1 cellular context compared by ENCODE assay signal in genomic region chr16:11431915-11432465, GRCh38.
TF ChIP-seq lines count a peak whose summit lies in the region.

No MANE protein-coding gene starts in this region.

TF ChIP-seq in HepG2, 621 proteins besides CTCF, POLR2A, EP300 and RAD21 (continued from another document and continues in another):
- TF ChIP-seq, protein P1, sequence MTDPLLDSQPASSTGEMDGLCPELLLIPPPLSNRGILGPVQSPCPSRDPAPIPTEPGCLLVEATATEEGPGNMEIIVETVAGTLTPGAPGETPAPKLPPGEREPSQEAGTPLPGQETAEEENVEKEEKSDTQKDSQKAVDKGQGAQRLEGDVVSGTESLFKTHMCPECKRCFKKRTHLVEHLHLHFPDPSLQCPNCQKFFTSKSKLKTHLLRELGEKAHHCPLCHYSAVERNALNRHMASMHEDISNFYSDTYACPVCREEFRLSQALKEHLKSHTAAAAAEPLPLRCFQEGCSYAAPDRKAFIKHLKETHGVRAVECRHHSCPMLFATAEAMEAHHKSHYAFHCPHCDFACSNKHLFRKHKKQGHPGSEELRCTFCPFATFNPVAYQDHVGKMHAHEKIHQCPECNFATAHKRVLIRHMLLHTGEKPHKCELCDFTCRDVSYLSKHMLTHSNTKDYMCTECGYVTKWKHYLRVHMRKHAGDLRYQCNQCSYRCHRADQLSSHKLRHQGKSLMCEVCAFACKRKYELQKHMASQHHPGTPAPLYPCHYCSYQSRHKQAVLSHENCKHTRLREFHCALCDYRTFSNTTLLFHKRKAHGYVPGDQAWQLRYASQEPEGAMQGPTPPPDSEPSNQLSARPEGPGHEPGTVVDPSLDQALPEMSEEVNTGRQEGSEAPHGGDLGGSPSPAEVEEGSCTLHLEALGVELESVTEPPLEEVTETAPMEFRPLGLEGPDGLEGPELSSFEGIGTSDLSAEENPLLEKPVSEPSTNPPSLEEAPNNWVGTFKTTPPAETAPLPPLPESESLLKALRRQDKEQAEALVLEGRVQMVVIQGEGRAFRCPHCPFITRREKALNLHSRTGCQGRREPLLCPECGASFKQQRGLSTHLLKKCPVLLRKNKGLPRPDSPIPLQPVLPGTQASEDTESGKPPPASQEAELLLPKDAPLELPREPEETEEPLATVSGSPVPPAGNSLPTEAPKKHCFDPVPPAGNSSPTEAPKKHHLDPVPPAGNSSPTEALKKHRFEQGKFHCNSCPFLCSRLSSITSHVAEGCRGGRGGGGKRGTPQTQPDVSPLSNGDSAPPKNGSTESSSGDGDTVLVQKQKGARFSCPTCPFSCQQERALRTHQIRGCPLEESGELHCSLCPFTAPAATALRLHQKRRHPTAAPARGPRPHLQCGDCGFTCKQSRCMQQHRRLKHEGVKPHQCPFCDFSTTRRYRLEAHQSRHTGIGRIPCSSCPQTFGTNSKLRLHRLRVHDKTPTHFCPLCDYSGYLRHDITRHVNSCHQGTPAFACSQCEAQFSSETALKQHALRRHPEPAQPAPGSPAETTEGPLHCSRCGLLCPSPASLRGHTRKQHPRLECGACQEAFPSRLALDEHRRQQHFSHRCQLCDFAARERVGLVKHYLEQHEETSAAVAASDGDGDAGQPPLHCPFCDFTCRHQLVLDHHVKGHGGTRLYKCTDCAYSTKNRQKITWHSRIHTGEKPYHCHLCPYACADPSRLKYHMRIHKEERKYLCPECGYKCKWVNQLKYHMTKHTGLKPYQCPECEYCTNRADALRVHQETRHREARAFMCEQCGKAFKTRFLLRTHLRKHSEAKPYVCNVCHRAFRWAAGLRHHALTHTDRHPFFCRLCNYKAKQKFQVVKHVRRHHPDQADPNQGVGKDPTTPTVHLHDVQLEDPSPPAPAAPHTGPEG (CRISPR knock-in tag; IDR thresholded peaks at IDR 0.05): no peak
- TF ChIP-seq BRD4 (CRISPR knock-in tag; IDR thresholded peaks at IDR 0.05): no peak
- TF ChIP-seq ZNF224 (CRISPR knock-in tag; IDR thresholded peaks at IDR 0.05): no peak
- TF ChIP-seq ZKSCAN5 (CRISPR knock-in tag; IDR thresholded peaks at IDR 0.05): no peak
- no peak; the same call in 1 of the 2 replicates for TF ChIP-seq RXRB (CRISPR knock-in tag; IDR thresholded peaks at IDR 0.05; ENCODE audit: borderline replicate concordance)
- peak; percentile 55; the same call in 1 of the 2 replicates for TF ChIP-seq ZNF331 (CRISPR knock-in tag; IDR thresholded peaks at IDR 0.05)
- TF ChIP-seq PCBP2 (optimal IDR thresholded peaks at IDR 0.05; ENCODE audit: low read depth, low read length, poor library complexity, severe bottlenecking): no peak
- no peak for TF ChIP-seq ZNF563 (CRISPR knock-in tag; IDR thresholded peaks at IDR 0.05)
- TF ChIP-seq PHF8 (CRISPR knock-in tag; IDR thresholded peaks at IDR 0.05): no peak
- TF ChIP-seq TRIM24 (CRISPR knock-in tag; IDR thresholded peaks at IDR 0.05): peak; percentile 72; the same call in 1 of the 2 replicates
- TF ChIP-seq JARID2 (CRISPR knock-in tag; IDR thresholded peaks at IDR 0.05; ENCODE audit: insufficient replicate concordance): no peak
- no peak for TF ChIP-seq ISL2 (CRISPR knock-in tag; IDR thresholded peaks at IDR 0.05)
- TF ChIP-seq ZNF33B (CRISPR knock-in tag; IDR thresholded peaks at IDR 0.05): no peak
- TF ChIP-seq ZNF564 (CRISPR knock-in tag; IDR thresholded peaks at IDR 0.05): no peak
- TF ChIP-seq, protein P2, sequence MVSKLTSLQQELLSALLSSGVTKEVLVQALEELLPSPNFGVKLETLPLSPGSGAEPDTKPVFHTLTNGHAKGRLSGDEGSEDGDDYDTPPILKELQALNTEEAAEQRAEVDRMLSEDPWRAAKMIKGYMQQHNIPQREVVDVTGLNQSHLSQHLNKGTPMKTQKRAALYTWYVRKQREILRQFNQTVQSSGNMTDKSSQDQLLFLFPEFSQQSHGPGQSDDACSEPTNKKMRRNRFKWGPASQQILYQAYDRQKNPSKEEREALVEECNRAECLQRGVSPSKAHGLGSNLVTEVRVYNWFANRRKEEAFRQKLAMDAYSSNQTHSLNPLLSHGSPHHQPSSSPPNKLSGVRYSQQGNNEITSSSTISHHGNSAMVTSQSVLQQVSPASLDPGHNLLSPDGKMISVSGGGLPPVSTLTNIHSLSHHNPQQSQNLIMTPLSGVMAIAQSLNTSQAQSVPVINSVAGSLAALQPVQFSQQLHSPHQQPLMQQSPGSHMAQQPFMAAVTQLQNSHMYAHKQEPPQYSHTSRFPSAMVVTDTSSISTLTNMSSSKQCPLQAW (CRISPR knock-in tag; IDR thresholded peaks at IDR 0.05): 0 out of 2 replicates have a peak, but pooled peaks have one; percentile 44
- no peak for TF ChIP-seq GABPB1 (CRISPR knock-in tag; IDR thresholded peaks at IDR 0.05)
- TF ChIP-seq BHLHE40 (IDR thresholded peaks at IDR 0.05; ENCODE audit: low read length): peak; percentile 84
- TF ChIP-seq MAFG (CRISPR knock-in tag; IDR thresholded peaks at IDR 0.05): 0 out of 2 replicates have a peak, but pooled peaks have one; percentile 22
- peak; percentile 70; the same call in 1 of the 2 replicates for TF ChIP-seq HDAC2 (CRISPR knock-in tag; IDR thresholded peaks at IDR 0.05)
- TF ChIP-seq, protein P3, sequence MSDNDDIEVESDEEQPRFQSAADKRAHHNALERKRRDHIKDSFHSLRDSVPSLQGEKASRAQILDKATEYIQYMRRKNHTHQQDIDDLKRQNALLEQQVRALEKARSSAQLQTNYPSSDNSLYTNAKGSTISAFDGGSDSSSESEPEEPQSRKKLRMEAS (IDR thresholded peaks at IDR 0.05): no peak; the same call in 1 of the 2 replicates
- TF ChIP-seq FOXP4 (CRISPR knock-in tag; IDR thresholded peaks at IDR 0.05): peak; percentile 43; the same call in 1 of the 2 replicates
- TF ChIP-seq NFRKB (IDR thresholded peaks at IDR 0.05): no peak
- no peak for TF ChIP-seq MTF2 (CRISPR knock-in tag; IDR thresholded peaks at IDR 0.05; ENCODE audit: borderline replicate concordance)
- TF ChIP-seq, protein P4, sequence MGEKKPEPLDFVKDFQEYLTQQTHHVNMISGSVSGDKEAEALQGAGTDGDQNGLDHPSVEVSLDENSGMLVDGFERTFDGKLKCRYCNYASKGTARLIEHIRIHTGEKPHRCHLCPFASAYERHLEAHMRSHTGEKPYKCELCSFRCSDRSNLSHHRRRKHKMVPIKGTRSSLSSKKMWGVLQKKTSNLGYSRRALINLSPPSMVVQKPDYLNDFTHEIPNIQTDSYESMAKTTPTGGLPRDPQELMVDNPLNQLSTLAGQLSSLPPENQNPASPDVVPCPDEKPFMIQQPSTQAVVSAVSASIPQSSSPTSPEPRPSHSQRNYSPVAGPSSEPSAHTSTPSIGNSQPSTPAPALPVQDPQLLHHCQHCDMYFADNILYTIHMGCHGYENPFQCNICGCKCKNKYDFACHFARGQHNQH (CRISPR knock-in tag; IDR thresholded peaks at IDR 0.05): no peak
- no peak for TF ChIP-seq ZBTB4 (CRISPR knock-in tag; IDR thresholded peaks at IDR 0.05; ENCODE audit: borderline replicate concordance)
- no peak for TF ChIP-seq ZC3H4 (CRISPR knock-in tag; IDR thresholded peaks at IDR 0.05; ENCODE audit: borderline replicate concordance)
- no peak for TF ChIP-seq ZNF704 (CRISPR knock-in tag; IDR thresholded peaks at IDR 0.05; ENCODE audit: borderline replicate concordance)
- TF ChIP-seq DMAP1 (CRISPR knock-in tag; IDR thresholded peaks at IDR 0.05): no peak
- TF ChIP-seq MZF1 (CRISPR knock-in tag; IDR thresholded peaks at IDR 0.05; ENCODE audit: borderline replicate concordance): no peak
- TF ChIP-seq ZNF746 (CRISPR knock-in tag; IDR thresholded peaks at IDR 0.05): no peak
- no peak for TF ChIP-seq ZFX (CRISPR knock-in tag; IDR thresholded peaks at IDR 0.05; ENCODE audit: low read depth)
- 0 out of 2 replicates have a peak, but pooled peaks have one; percentile 51 for TF ChIP-seq ZNF792 (CRISPR knock-in tag; IDR thresholded peaks at IDR 0.05)
- TF ChIP-seq ZBTB10 (CRISPR knock-in tag; IDR thresholded peaks at IDR 0.05; ENCODE audit: borderline replicate concordance): no peak
- no peak for TF ChIP-seq TFDP1 (CRISPR knock-in tag; IDR thresholded peaks at IDR 0.05; ENCODE audit: borderline replicate concordance)
- no peak for TF ChIP-seq ERF (CRISPR knock-in tag; IDR thresholded peaks at IDR 0.05)
- TF ChIP-seq ZNF292 (CRISPR knock-in tag; IDR thresholded peaks at IDR 0.05; ENCODE audit: borderline replicate concordance, low read depth): no peak
- TF ChIP-seq ZNF713 (CRISPR knock-in tag; IDR thresholded peaks at IDR 0.05): no peak
- no peak for TF ChIP-seq DR1 (CRISPR knock-in tag; IDR thresholded peaks at IDR 0.05)
- TF ChIP-seq CEBPB (IDR thresholded peaks at IDR 0.05; ENCODE audit: borderline replicate concordance, low read depth, low read length): peak; percentile 48; the same call in 1 of the 2 replicates
- TF ChIP-seq ZNF83 (CRISPR knock-in tag; IDR thresholded peaks at IDR 0.05; ENCODE audit: borderline replicate concordance): no peak
- TF ChIP-seq ZNF660 (CRISPR knock-in tag; IDR thresholded peaks at IDR 0.05; ENCODE audit: borderline replicate concordance, low read depth): no peak
- TF ChIP-seq HOXA3 (CRISPR knock-in tag; IDR thresholded peaks at IDR 0.05): no peak
- no peak for TF ChIP-seq CAMTA2 (CRISPR knock-in tag; IDR thresholded peaks at IDR 0.05; ENCODE audit: borderline replicate concordance)
- TF ChIP-seq SP5 (CRISPR knock-in tag; IDR thresholded peaks at IDR 0.05; ENCODE audit: borderline replicate concordance, low read depth): no peak
